ENCODE assay signal across 1 cellular context in genomic region chr13:51478418-51479198, GRCh38.
TF ChIP-seq lines count a peak whose summit lies in the region.

No MANE protein-coding gene starts in this region.

TF ChIP-seq in HepG2, 621 proteins besides CTCF, POLR2A, EP300 and RAD21 (continued from another document and continues in another):
- peak; percentile 60; the same call in 1 of the 2 replicates for TF ChIP-seq AHDC1 (CRISPR knock-in tag; IDR thresholded peaks at IDR 0.05; ENCODE audit: borderline replicate concordance)
- no peak for TF ChIP-seq SSRP1 (CRISPR knock-in tag; IDR thresholded peaks at IDR 0.05)
- TF ChIP-seq LCORL (IDR thresholded peaks at IDR 0.05), result no peak
- peak; percentile 73; the same call in 1 of the 2 replicates for TF ChIP-seq LCORL (CRISPR knock-in tag; IDR thresholded peaks at IDR 0.05)
- no peak for TF ChIP-seq NR2F6 (IDR thresholded peaks at IDR 0.05)
- 0 out of 2 replicates have a peak, but pooled peaks have one; percentile 8 for TF ChIP-seq NR2F6 (CRISPR knock-in tag; IDR thresholded peaks at IDR 0.05)
- TF ChIP-seq TFDP2 (CRISPR knock-in tag; IDR thresholded peaks at IDR 0.05), result no peak
- no peak for TF ChIP-seq PATZ1 (CRISPR knock-in tag; IDR thresholded peaks at IDR 0.05)
- TF ChIP-seq SATB2 (CRISPR knock-in tag; IDR thresholded peaks at IDR 0.05), result no peak
- peak; percentile 49; the same call in 1 of the 2 replicates for TF ChIP-seq HNF4A (CRISPR knock-in tag; IDR thresholded peaks at IDR 0.05)
- peak; percentile 43; the same call in 1 of the 2 replicates for TF ChIP-seq GFI1 (CRISPR knock-in tag; IDR thresholded peaks at IDR 0.05; ENCODE audit: borderline replicate concordance)
- no peak for TF ChIP-seq HNRNPLL (IDR thresholded peaks at IDR 0.05; ENCODE audit: low read depth, low read length, poor library complexity, severe bottlenecking)
- no peak for TF ChIP-seq GATA4 (IDR thresholded peaks at IDR 0.05; ENCODE audit: borderline replicate concordance, low read depth)
- TF ChIP-seq ZNF335 (CRISPR knock-in tag; IDR thresholded peaks at IDR 0.05), result 0 out of 2 replicates have a peak, but pooled peaks have one; percentile 35
- no peak for TF ChIP-seq DRAP1 (CRISPR knock-in tag; IDR thresholded peaks at IDR 0.05)
- no peak for TF ChIP-seq RBFOX2 (IDR thresholded peaks at IDR 0.05; ENCODE audit: low read depth, low read length)
- TF ChIP-seq SOX6 (IDR thresholded peaks at IDR 0.05), result no peak
- TF ChIP-seq SOX6 (CRISPR knock-in tag; IDR thresholded peaks at IDR 0.05), result no peak
- TF ChIP-seq HMGA1 (CRISPR knock-in tag; conservative IDR thresholded peaks at IDR 0.05), result no peak
- no peak for TF ChIP-seq CAMTA2 (CRISPR knock-in tag; IDR thresholded peaks at IDR 0.05; ENCODE audit: borderline replicate concordance)
- no peak for TF ChIP-seq SMYD3 (CRISPR knock-in tag; IDR thresholded peaks at IDR 0.05)
- no peak for TF ChIP-seq RORA (CRISPR knock-in tag; IDR thresholded peaks at IDR 0.05)
- no peak for TF ChIP-seq SOX13 (IDR thresholded peaks at IDR 0.05)
- peak in 1 of 2 experiments; percentile 29; a peak in 1 of 4 replicates for TF ChIP-seq SOX13 (CRISPR knock-in tag; conservative IDR thresholded peaks at IDR 0.05 in 1 of 2, IDR thresholded peaks at IDR 0.05 in 1 of 2)
- no peak for TF ChIP-seq SRSF9 (IDR thresholded peaks at IDR 0.05; ENCODE audit: borderline replicate concordance, insufficient read depth, low read depth, low read length, poor library complexity, severe bottlenecking)
- no peak for TF ChIP-seq KDM4B (CRISPR knock-in tag; IDR thresholded peaks at IDR 0.05)
- TF ChIP-seq MEIS2 (CRISPR knock-in tag; IDR thresholded peaks at IDR 0.05), result no peak
- no peak for TF ChIP-seq ZSCAN5A (CRISPR knock-in tag; IDR thresholded peaks at IDR 0.05; ENCODE audit: borderline replicate concordance)
- TF ChIP-seq SOX5 (CRISPR knock-in tag; IDR thresholded peaks at IDR 0.05; ENCODE audit: borderline replicate concordance), result 0 out of 2 replicates have a peak, but pooled peaks have one; percentile 24
- TF ChIP-seq SMAD1 (CRISPR knock-in tag; IDR thresholded peaks at IDR 0.05; ENCODE audit: borderline replicate concordance, low read depth), result no peak
- TF ChIP-seq KAT2B (IDR thresholded peaks at IDR 0.05; ENCODE audit: borderline replicate concordance, low read depth, low read length), result no peak
- TF ChIP-seq ZNF33A (CRISPR knock-in tag; IDR thresholded peaks at IDR 0.05; ENCODE audit: borderline replicate concordance), result no peak
- no peak for TF ChIP-seq SRSF4 (IDR thresholded peaks at IDR 0.05; ENCODE audit: low read depth, low read length, poor library complexity, severe bottlenecking)
- TF ChIP-seq MAX (IDR thresholded peaks at IDR 0.05), result 0 out of 2 replicates have a peak, but pooled peaks have one; percentile 16
- TF ChIP-seq ZBTB7A (CRISPR knock-in tag; IDR thresholded peaks at IDR 0.05), result no peak
- TF ChIP-seq MIXL1 (CRISPR knock-in tag; IDR thresholded peaks at IDR 0.05), result peak; percentile 43
- TF ChIP-seq POLR2AphosphoS2 (IDR thresholded peaks at IDR 0.05; ENCODE audit: low read depth, low read length), result no peak
- 0 out of 2 replicates have a peak, but pooled peaks have one; percentile 16 for TF ChIP-seq GATAD1 (CRISPR knock-in tag; IDR thresholded peaks at IDR 0.05)
- no peak for TF ChIP-seq ZFY (CRISPR knock-in tag; IDR thresholded peaks at IDR 0.05)
- no peak for TF ChIP-seq YY1 (IDR thresholded peaks at IDR 0.05; ENCODE audit: insufficient read depth, insufficient replicate concordance, low read depth, low read length)
- TF ChIP-seq HNF1B (CRISPR knock-in tag; IDR thresholded peaks at IDR 0.05), result no peak
- TF ChIP-seq PAXIP1 (CRISPR knock-in tag; conservative IDR thresholded peaks at IDR 0.05), result peak; percentile 58
- TF ChIP-seq MLLT10 (CRISPR knock-in tag; IDR thresholded peaks at IDR 0.05), result no peak
- peak; percentile 37; the same call in 1 of the 2 replicates for TF ChIP-seq SALL1 (CRISPR knock-in tag; IDR thresholded peaks at IDR 0.05)
- 0 out of 2 replicates have a peak, but pooled peaks have one; percentile 27 for TF ChIP-seq ZNF232 (CRISPR knock-in tag; IDR thresholded peaks at IDR 0.05; ENCODE audit: borderline replicate concordance)
- TF ChIP-seq MED1 (CRISPR knock-in tag; IDR thresholded peaks at IDR 0.05), result peak; percentile 23; the same call in 1 of the 2 replicates
- no peak for TF ChIP-seq KDM6A (CRISPR knock-in tag; IDR thresholded peaks at IDR 0.05; ENCODE audit: low read depth)
